ENCODE assay signal across 1 cellular context in the genomic region with DNA sequence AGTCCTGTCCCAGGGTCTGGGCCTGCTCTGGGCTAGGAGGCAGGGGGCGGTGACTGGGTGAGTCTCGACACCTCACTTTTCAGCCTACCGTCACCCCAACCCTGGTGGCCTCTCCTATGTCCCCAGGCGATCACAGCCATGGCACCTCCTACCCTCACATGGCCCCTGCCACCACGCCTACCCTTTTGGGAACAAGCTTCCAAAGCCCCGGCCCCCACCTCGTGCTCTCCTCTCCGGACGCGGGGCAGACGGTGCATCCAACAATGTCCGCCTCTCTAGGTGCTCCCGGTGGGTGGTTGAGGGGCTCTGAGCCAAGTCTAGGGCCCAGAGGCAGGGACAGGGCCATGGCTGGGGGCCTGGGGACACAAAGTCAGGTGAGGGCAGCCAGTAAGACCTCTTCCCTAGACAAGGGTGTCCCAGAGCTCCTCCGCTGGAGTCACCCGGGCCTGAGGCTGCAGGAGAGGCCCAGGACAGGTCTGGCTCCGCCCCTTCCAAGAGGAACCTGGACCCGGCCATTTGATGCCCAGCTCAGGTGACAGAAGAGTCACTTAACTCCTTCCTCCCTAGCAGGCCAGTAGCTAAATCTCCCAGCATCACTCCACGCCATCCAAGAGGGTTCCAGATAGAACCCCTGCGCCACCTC.
TF ChIP-seq lines count a peak whose summit lies in the region.

A gene with protein sequence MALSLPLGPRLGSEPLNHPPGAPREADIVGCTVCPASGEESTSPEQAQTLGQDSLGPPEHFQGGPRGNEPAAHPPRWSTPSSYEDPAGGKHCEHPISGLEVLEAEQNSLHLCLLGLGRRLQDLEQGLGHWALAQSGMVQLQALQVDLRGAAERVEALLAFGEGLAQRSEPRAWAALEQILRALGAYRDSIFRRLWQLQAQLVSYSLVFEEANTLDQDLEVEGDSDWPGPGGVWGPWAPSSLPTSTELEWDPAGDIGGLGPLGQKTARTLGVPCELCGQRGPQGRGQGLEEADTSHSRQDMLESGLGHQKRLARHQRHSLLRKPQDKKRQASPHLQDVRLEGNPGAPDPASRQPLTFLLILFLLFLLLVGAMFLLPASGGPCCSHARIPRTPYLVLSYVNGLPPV (minus strand): TSS at position 478 of the 643 bp plus-strand sequence. CDS start 132 bp downstream, at position 346.

TF ChIP-seq in HepG2, 621 proteins besides CTCF, POLR2A, EP300 and RAD21 (continued from another document and continues in another):
- TF ChIP-seq, protein P1, sequence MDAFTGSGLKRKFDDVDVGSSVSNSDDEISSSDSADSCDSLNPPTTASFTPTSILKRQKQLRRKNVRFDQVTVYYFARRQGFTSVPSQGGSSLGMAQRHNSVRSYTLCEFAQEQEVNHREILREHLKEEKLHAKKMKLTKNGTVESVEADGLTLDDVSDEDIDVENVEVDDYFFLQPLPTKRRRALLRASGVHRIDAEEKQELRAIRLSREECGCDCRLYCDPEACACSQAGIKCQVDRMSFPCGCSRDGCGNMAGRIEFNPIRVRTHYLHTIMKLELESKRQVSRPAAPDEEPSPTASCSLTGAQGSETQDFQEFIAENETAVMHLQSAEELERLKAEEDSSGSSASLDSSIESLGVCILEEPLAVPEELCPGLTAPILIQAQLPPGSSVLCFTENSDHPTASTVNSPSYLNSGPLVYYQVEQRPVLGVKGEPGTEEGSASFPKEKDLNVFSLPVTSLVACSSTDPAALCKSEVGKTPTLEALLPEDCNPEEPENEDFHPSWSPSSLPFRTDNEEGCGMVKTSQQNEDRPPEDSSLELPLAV (CRISPR knock-in tag; conservative IDR thresholded peaks at IDR 0.05; ENCODE audit: low read depth): no peak
- peak; percentile 21; the same call in 1 of the 2 replicates for TF ChIP-seq KDM3A (CRISPR knock-in tag; IDR thresholded peaks at IDR 0.05; ENCODE audit: low read depth)
- peak; percentile 29; the same call in 1 of the 2 replicates for TF ChIP-seq PITX1 (CRISPR knock-in tag; IDR thresholded peaks at IDR 0.05)
- TF ChIP-seq ZNF121 (CRISPR knock-in tag; IDR thresholded peaks at IDR 0.05): no peak
- TF ChIP-seq, protein P2, sequence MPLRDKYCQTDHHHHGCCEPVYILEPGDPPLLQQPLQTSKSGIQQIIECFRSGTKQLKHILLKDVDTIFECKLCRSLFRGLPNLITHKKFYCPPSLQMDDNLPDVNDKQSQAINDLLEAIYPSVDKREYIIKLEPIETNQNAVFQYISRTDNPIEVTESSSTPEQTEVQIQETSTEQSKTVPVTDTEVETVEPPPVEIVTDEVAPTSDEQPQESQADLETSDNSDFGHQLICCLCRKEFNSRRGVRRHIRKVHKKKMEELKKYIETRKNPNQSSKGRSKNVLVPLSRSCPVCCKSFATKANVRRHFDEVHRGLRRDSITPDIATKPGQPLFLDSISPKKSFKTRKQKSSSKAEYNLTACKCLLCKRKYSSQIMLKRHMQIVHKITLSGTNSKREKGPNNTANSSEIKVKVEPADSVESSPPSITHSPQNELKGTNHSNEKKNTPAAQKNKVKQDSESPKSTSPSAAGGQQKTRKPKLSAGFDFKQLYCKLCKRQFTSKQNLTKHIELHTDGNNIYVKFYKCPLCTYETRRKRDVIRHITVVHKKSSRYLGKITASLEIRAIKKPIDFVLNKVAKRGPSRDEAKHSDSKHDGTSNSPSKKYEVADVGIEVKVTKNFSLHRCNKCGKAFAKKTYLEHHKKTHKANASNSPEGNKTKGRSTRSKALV (CRISPR knock-in tag; IDR thresholded peaks at IDR 0.05): 0 out of 2 replicates have a peak, but pooled peaks have one; percentile 41
- TF ChIP-seq ZKSCAN8 (CRISPR knock-in tag; IDR thresholded peaks at IDR 0.05; ENCODE audit: borderline replicate concordance): no peak
- peak; percentile 78; the same call in 1 of the 2 replicates for TF ChIP-seq ZNF501 (CRISPR knock-in tag; IDR thresholded peaks at IDR 0.05)
- TF ChIP-seq, protein P3, sequence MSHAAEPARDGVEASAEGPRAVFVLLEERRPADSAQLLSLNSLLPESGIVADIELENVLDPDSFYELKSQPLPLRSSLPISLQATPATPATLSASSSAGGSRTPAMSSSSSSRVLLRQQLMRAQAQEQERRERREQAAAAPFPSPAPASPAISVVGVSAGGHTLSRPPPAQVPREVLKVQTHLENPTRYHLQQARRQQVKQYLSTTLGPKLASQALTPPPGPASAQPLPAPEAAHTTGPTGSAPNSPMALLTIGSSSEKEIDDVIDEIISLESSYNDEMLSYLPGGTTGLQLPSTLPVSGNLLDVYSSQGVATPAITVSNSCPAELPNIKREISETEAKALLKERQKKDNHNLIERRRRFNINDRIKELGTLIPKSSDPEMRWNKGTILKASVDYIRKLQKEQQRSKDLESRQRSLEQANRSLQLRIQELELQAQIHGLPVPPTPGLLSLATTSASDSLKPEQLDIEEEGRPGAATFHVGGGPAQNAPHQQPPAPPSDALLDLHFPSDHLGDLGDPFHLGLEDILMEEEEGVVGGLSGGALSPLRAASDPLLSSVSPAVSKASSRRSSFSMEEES (CRISPR knock-in tag; IDR thresholded peaks at IDR 0.05): no peak
- no peak for TF ChIP-seq GLI4 (CRISPR knock-in tag; IDR thresholded peaks at IDR 0.05; ENCODE audit: borderline replicate concordance)
- TF ChIP-seq, protein P4, sequence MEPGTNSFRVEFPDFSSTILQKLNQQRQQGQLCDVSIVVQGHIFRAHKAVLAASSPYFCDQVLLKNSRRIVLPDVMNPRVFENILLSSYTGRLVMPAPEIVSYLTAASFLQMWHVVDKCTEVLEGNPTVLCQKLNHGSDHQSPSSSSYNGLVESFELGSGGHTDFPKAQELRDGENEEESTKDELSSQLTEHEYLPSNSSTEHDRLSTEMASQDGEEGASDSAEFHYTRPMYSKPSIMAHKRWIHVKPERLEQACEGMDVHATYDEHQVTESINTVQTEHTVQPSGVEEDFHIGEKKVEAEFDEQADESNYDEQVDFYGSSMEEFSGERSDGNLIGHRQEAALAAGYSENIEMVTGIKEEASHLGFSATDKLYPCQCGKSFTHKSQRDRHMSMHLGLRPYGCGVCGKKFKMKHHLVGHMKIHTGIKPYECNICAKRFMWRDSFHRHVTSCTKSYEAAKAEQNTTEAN (CRISPR knock-in tag; conservative IDR thresholded peaks at IDR 0.05): 0 out of 2 replicates have a peak, but pooled peaks have one; percentile 35
- TF ChIP-seq, protein P5, sequence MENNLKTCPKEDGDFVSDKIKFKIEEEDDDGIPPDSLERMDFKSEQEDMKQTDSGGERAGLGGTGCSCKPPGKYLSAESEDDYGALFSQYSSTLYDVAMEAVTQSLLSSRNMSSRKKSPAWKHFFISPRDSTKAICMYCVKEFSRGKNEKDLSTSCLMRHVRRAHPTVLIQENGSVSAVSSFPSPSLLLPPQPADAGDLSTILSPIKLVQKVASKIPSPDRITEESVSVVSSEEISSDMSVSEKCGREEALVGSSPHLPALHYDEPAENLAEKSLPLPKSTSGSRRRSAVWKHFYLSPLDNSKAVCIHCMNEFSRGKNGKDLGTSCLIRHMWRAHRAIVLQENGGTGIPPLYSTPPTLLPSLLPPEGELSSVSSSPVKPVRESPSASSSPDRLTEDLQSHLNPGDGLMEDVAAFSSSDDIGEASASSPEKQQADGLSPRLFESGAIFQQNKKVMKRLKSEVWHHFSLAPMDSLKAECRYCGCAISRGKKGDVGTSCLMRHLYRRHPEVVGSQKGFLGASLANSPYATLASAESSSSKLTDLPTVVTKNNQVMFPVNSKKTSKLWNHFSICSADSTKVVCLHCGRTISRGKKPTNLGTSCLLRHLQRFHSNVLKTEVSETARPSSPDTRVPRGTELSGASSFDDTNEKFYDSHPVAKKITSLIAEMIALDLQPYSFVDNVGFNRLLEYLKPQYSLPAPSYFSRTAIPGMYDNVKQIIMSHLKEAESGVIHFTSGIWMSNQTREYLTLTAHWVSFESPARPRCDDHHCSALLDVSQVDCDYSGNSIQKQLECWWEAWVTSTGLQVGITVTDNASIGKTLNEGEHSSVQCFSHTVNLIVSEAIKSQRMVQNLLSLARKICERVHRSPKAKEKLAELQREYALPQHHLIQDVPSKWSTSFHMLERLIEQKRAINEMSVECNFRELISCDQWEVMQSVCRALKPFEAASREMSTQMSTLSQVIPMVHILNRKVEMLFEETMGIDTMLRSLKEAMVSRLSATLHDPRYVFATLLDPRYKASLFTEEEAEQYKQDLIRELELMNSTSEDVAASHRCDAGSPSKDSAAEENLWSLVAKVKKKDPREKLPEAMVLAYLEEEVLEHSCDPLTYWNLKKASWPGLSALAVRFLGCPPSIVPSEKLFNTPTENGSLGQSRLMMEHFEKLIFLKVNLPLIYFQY (CRISPR knock-in tag; IDR thresholded peaks at IDR 0.05; ENCODE audit: borderline replicate concordance): 0 out of 2 replicates have a peak, but pooled peaks have one; percentile 49
- TF ChIP-seq, protein P6, sequence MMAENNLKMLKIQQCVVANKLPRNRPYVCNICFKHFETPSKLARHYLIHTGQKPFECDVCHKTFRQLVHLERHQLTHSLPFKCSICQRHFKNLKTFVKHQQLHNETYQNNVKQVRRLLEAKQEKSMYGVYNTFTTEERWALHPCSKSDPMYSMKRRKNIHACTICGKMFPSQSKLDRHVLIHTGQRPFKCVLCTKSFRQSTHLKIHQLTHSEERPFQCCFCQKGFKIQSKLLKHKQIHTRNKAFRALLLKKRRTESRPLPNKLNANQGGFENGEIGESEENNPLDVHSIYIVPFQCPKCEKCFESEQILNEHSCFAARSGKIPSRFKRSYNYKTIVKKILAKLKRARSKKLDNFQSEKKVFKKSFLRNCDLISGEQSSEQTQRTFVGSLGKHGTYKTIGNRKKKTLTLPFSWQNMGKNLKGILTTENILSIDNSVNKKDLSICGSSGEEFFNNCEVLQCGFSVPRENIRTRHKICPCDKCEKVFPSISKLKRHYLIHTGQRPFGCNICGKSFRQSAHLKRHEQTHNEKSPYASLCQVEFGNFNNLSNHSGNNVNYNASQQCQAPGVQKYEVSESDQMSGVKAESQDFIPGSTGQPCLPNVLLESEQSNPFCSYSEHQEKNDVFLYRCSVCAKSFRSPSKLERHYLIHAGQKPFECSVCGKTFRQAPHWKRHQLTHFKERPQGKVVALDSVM (CRISPR knock-in tag; IDR thresholded peaks at IDR 0.05): peak; percentile 86
- TF ChIP-seq TRIM24 (CRISPR knock-in tag; IDR thresholded peaks at IDR 0.05): no peak
- peak; percentile 55; the same call in 1 of the 2 replicates for TF ChIP-seq KAT7 (CRISPR knock-in tag; IDR thresholded peaks at IDR 0.05; ENCODE audit: borderline replicate concordance)
- peak; percentile 78; the same call in 1 of the 2 replicates for TF ChIP-seq BRD4 (CRISPR knock-in tag; IDR thresholded peaks at IDR 0.05)
- no peak for TF ChIP-seq ZSCAN25 (CRISPR knock-in tag; IDR thresholded peaks at IDR 0.05)
- peak; percentile 53; the same call in 1 of the 2 replicates for TF ChIP-seq NFYB (CRISPR knock-in tag; IDR thresholded peaks at IDR 0.05)
- no peak for TF ChIP-seq ZNF33A (CRISPR knock-in tag; IDR thresholded peaks at IDR 0.05; ENCODE audit: borderline replicate concordance)
- no peak for TF ChIP-seq CC2D1A (CRISPR knock-in tag; IDR thresholded peaks at IDR 0.05)
- TF ChIP-seq, protein P7, sequence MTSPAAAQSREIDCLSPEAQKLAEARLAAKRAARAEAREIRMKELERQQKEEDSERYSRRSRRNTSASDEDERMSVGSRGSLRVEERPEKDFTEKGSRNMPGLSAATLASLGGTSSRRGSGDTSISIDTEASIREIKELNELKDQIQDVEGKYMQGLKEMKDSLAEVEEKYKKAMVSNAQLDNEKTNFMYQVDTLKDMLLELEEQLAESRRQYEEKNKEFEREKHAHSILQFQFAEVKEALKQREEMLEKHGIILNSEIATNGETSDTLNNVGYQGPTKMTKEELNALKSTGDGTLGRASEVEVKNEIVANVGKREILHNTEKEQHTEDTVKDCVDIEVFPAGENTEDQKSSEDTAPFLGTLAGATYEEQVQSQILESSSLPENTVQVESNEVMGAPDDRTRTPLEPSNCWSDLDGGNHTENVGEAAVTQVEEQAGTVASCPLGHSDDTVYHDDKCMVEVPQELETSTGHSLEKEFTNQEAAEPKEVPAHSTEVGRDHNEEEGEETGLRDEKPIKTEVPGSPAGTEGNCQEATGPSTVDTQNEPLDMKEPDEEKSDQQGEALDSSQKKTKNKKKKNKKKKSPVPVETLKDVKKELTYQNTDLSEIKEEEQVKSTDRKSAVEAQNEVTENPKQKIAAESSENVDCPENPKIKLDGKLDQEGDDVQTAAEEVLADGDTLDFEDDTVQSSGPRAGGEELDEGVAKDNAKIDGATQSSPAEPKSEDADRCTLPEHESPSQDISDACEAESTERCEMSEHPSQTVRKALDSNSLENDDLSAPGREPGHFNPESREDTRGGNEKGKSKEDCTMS (CRISPR knock-in tag; conservative IDR thresholded peaks at IDR 0.05): no peak
- TF ChIP-seq STAG1 (CRISPR knock-in tag; IDR thresholded peaks at IDR 0.05): peak; percentile 14; the same call in 1 of the 2 replicates
- TF ChIP-seq, protein P8, sequence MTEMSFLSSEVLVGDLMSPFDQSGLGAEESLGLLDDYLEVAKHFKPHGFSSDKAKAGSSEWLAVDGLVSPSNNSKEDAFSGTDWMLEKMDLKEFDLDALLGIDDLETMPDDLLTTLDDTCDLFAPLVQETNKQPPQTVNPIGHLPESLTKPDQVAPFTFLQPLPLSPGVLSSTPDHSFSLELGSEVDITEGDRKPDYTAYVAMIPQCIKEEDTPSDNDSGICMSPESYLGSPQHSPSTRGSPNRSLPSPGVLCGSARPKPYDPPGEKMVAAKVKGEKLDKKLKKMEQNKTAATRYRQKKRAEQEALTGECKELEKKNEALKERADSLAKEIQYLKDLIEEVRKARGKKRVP (CRISPR knock-in tag; IDR thresholded peaks at IDR 0.05): no peak
- TF ChIP-seq RXRA (CRISPR knock-in tag; IDR thresholded peaks at IDR 0.05): 0 out of 2 replicates have a peak, but pooled peaks have one; percentile 47
- TF ChIP-seq MEIS2 (CRISPR knock-in tag; IDR thresholded peaks at IDR 0.05): peak; percentile 46; the same call in 1 of the 2 replicates
- TF ChIP-seq, protein P9, sequence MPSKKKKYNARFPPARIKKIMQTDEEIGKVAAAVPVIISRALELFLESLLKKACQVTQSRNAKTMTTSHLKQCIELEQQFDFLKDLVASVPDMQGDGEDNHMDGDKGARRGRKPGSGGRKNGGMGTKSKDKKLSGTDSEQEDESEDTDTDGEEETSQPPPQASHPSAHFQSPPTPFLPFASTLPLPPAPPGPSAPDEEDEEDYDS (CRISPR knock-in tag; IDR thresholded peaks at IDR 0.05): peak; percentile 48; the same call in 1 of the 2 replicates
- no peak for TF ChIP-seq ZNF713 (CRISPR knock-in tag; IDR thresholded peaks at IDR 0.05)
- TF ChIP-seq, protein P10, sequence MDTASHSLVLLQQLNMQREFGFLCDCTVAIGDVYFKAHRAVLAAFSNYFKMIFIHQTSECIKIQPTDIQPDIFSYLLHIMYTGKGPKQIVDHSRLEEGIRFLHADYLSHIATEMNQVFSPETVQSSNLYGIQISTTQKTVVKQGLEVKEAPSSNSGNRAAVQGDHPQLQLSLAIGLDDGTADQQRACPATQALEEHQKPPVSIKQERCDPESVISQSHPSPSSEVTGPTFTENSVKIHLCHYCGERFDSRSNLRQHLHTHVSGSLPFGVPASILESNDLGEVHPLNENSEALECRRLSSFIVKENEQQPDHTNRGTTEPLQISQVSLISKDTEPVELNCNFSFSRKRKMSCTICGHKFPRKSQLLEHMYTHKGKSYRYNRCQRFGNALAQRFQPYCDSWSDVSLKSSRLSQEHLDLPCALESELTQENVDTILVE (CRISPR knock-in tag; IDR thresholded peaks at IDR 0.05): peak; percentile 76; the same call in 1 of the 2 replicates
- 0 out of 2 replicates have a peak, but pooled peaks have one; percentile 22 for TF ChIP-seq KDM1A (CRISPR knock-in tag; IDR thresholded peaks at IDR 0.05)
- TF ChIP-seq RORA (CRISPR knock-in tag; IDR thresholded peaks at IDR 0.05): no peak
- TF ChIP-seq PAWR (CRISPR knock-in tag; IDR thresholded peaks at IDR 0.05; ENCODE audit: borderline replicate concordance): no peak
